30 cellular contexts compared by ENCODE assay signal in the genomic region with DNA sequence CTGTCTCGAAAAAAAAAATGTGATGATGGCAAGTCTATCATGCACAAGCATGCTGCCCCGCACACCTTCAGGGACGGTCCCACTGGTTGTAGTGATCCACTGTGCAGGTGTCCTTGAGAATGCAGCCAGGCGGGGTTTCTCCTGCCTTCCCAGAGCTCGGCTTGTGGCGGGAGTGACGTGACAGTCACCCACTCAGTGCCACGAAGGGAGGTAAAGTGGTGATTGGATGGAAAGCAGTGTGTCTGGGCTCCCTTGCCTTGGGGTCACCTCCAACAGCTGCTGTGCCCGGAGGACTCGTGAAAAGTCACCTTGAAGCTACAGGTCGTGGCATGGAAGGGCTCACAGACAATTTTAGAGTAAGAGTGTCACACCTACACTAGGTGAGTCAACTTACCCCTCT. TPM values are rescaled to one million over a fixed set of nuclear protein-coding genes. Genes with fewer than 3 reads are reported as not detected.
"Had no signal": no experiment of that assay in that cellular context is flagged by ENCODE, and none has a peak within 500 bp of the region (broad histone marks: within the 10 kb centered on the region; RNA-seq: fewer than 3 reads in every experiment).

No MANE protein-coding gene starts in this region.

- H3K4me3 ChIP-seq: ovary, psoas muscle, right lobe of liver, skin epidermis, smooth muscle cell, spleen, suprapubic skin, testis, tibial artery, transverse colon, upper lobe of left lung, vagina had no signal

- H3K9me3 Mint-ChIP-seq: naive thymus-derived CD4-positive, alpha-beta T cell; natural killer cell; nephron; stimulated activated memory B cell treated with anti-CD40 and anti-IgM and Interleukin-4, amounts not matched to agents 10 μg/mL and 1 μg/mL and 100 μg/mL, for 72 hours; stimulated activated naive CD8-positive, alpha-beta T cell treated with anti-CD3 and anti-CD28 coated beads, Interleukin-15, amount 100 ng/mL, for 72 hours had no signal

- H3K79me2 ChIP-seq: parathyroid adenoma had no signal

- H3K27ac ChIP-seq: ovary, parathyroid adenoma, psoas muscle, right lobe of liver, skin epidermis, spleen, suprapubic skin, testis, tibial artery, transverse colon, upper lobe of left lung, vagina had no signal

- H3K4me1 ChIP-seq: parathyroid adenoma, psoas muscle had no signal

- H3K4me3 Mint-ChIP-seq: naive thymus-derived CD4-positive, alpha-beta T cell; natural killer cell; nephron; stimulated activated memory B cell treated with anti-CD40 and anti-IgM and Interleukin-4, amounts not matched to agents 10 μg/mL and 1 μg/mL and 100 μg/mL, for 72 hours; stimulated activated naive CD8-positive, alpha-beta T cell treated with anti-CD3 and anti-CD28 coated beads, Interleukin-15, amount 100 ng/mL, for 72 hours had no signal

- H3K9ac ChIP-seq: parathyroid adenoma had no signal

- H3K36me3 ChIP-seq: ovary, right lobe of liver, suprapubic skin, tibial artery, transverse colon, upper lobe of left lung, vagina had no signal

- DNase-seq: naive thymus-derived CD4-positive, alpha-beta T cell; natural killer cell; occipital lobe; ovary; posterior cingulate gyrus; psoas muscle; right cardiac atrium; right lobe of liver; spleen; stimulated activated CD4-positive, alpha-beta T cell treated with anti-CD3 and anti-CD28 coated beads, Interleukin-12 subunit alpha, Interleukin-12 subunit beta, amount 100 ng/mL, for 4 hours; stimulated activated CD4-positive, alpha-beta T cell treated with anti-CD3 and anti-CD28 coated beads, Interleukin-1b, Interleukin-23, amount 100 ng/mL, for 48 hours; stimulated activated CD4-positive, alpha-beta T cell treated with anti-CD3 and anti-CD28 coated beads, Interleukin-4, amount 100 ng/mL, for 1 hour; stimulated activated CD4-positive, alpha-beta T cell treated with anti-CD3 and anti-CD28 coated beads, Interleukin-4, amount 100 ng/mL, for 4 hours; stimulated activated CD8-positive, alpha-beta memory T cell treated with anti-CD3 and anti-CD28 coated beads, Interleukin-4, amount 100 ng/mL, for 48 hours; stimulated activated naive CD4-positive, alpha-beta T cell; stimulated activated naive CD8-positive, alpha-beta T cell treated with anti-CD3 and anti-CD28 coated beads, Interleukin-15, amount 100 ng/mL, for 72 hours; stimulated activated naive CD8-positive, alpha-beta T cell treated with anti-CD3 and anti-CD28 coated beads, Interleukin-15, Interleukin-2, amounts not matched to agents 100 U/mL and 50 U/mL, for 24 hours; substantia nigra; testis; tibial artery; transverse colon; upper lobe of left lung had no signal

- H3K9me3 ChIP-seq: ovary, psoas muscle, right lobe of liver, spleen, suprapubic skin, testis, tibial artery, transverse colon, upper lobe of left lung, vagina had no signal

- H2AFZ ChIP-seq: parathyroid adenoma had no signal

- H3K27ac Mint-ChIP-seq: naive thymus-derived CD4-positive, alpha-beta T cell; natural killer cell; nephron; stimulated activated memory B cell treated with anti-CD40 and anti-IgM and Interleukin-4, amounts not matched to agents 10 μg/mL and 1 μg/mL and 100 μg/mL, for 72 hours; stimulated activated naive CD8-positive, alpha-beta T cell treated with anti-CD3 and anti-CD28 coated beads, Interleukin-15, amount 100 ng/mL, for 72 hours had no signal

- H3K27me3 ChIP-seq: ovary, testis, vagina had no signal

- H3K36me3 Mint-ChIP-seq: natural killer cell had no signal

- FAIRE-seq: urothelium cell line had no signal

- H3K4me2 ChIP-seq: smooth muscle cell had no signal

RNA-seq across cellular contexts. Expression of a gene that starts 33.5 kb away (rescaled TPM):
- total RNA-seq: psoas muscle, right lobe of liver, transverse colon had no signal
